28 cellular contexts compared by ENCODE assay signal in the genomic region with DNA sequence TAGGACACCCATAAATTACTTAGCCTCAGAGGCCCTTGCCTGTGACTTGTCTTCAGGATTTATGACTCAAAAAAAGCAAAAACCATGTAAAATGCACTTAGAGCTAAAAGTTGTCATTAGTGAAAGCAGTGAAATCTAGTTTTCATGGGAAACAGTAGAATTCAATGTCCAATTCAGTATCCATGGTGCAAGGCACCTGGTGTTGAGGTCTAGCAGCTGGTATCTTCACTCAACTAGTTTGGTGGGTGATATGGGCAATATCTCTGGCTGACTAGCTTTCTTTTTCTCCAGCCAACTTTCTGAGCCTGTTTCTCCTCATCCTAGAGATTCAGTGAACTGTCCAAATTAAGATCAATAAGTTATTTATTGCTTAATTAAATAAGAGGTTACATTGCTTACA.
"Had no signal": no experiment of that assay in that cellular context is flagged by ENCODE, and none has a peak within 500 bp of the region (broad histone marks: within the 10 kb centered on the region; RNA-seq: fewer than 3 reads in every experiment).

No MANE protein-coding gene starts in this region.

- H3K4me1 ChIP-seq: ascending aorta had no signal

- H3K27me3 ChIP-seq: ascending aorta, cardiac muscle cell had no signal

- H3K27ac ChIP-seq: ascending aorta, cardiac muscle cell, VCaP had no signal

- H3K9me3 ChIP-seq: ascending aorta had no signal

- H3K4me3 ChIP-seq: ascending aorta, cardiac muscle cell had no signal

- H3K36me3 ChIP-seq: ascending aorta, cardiac muscle cell had no signal

- DNase-seq: activated B cell treated with CpG ODN at 0.5 μM for 24 hours; activated CD4-positive, alpha-beta memory T cell treated with anti-CD3 and anti-CD28 coated beads for 36 hours; activated CD4-positive, alpha-beta T cell treated with anti-CD3 and anti-CD28 coated beads for 4 hours; activated CD4-positive, alpha-beta T cell treated with anti-CD3 and anti-CD28 coated beads, Interleukin-2, amount 10 ng/mL, durations not matched to agents 24 days and 14 days; activated CD4-positive, alpha-beta T cell treated with anti-CD3 and anti-CD28 coated beads, Interleukin-2, amount 50 U/mL, for 1 hour; activated CD4-positive, alpha-beta T cell treated with anti-CD3 and anti-CD28 coated beads, Interleukin-2, amount 50 U/mL, for 4 hours; activated CD4-positive, CD25-positive, alpha-beta regulatory T cell treated with anti-CD3 and anti-CD28 coated beads, Interleukin-2, amount 50 U/mL, for 72 hours; activated CD8-positive, alpha-beta memory T cell treated with anti-CD3 and anti-CD28 coated beads for 24 hours; activated CD8-positive, alpha-beta memory T cell treated with anti-CD3 and anti-CD28 coated beads, Interleukin-2, amount 10 ng/mL, durations not matched to agents 7 days and 5 days; activated CD8-positive, alpha-beta memory T cell treated with anti-CD3 and anti-CD28 coated beads, Interleukin-2, amount 50 U/mL, for 48 hours; activated CD8-positive, alpha-beta T cell treated with anti-CD3 and anti-CD28 coated beads, Interleukin-2, amount 10 ng/mL, durations not matched to agents 7 days and 5 days; activated effector memory CD4-positive, alpha-beta T cell treated with Interleukin-2 at 50 U/mL for 16 hours; activated gamma-delta T cell; activated naive CD4-positive, alpha-beta T cell treated with anti-CD3 and anti-CD28 coated beads, Interleukin-2, amount 10 ng/mL, durations not matched to agents 7 days and 5 days; activated naive CD4-positive, alpha-beta T cell treated with Interleukin-2 at 50 U/mL for 16 hours; activated naive CD8-positive, alpha-beta T cell treated with anti-CD3 and anti-CD28 coated beads, Interleukin-2, amount 10 ng/mL, durations not matched to agents 7 days and 5 days; activated naive CD8-positive, alpha-beta T cell treated with anti-CD3 and anti-CD28 coated beads, Interleukin-2, amount 50 U/mL, for 24 hours; activated T-cell treated with anti-CD3 and anti-CD28 coated beads, Interleukin-2, amount 50 U/mL, for 24 hours; activated T-cell treated with anti-CD3 and anti-CD28 coated beads, Interleukin-2, amount 50 U/mL, for 48 hours; amygdala; anterior cingulate cortex; central memory CD4-positive, alpha-beta T cell; T-helper 1 cell; T-helper 2 cell; T-helper 9 cell had no signal
